Comparison of ENCODE assay signal across 8 cellular contexts in genomic region chr12:102062419-102062806, GRCh38. TPM values are rescaled to one million over a fixed set of nuclear protein-coding genes. Genes with fewer than 3 reads are reported as not detected.
DNase-seq lines count a peak whose midpoint lies in the region; ATAC-seq and TF ChIP-seq lines count a peak whose summit lies in the region.

No MANE protein-coding gene starts in this region.

- CTCF ChIA-PET in activated CD8-positive, alpha-beta T cell treated with anti-CD3 and anti-CD28 coated beads for 36 hours (lab: Charles Lee): no interaction called here

- H3K36me3 Mint-ChIP-seq in activated T-cell treated with anti-CD3 and anti-CD28 coated beads, Interleukin-2, amount 50 U/mL, for 4 hours (ENCODE audit: insufficient read depth): peaks cover 6% of the 10 kb centered on the region
- peaks cover 24% of the 10 kb centered on the region for H3K36me3 Mint-ChIP-seq in activated CD8-positive, alpha-beta T cell treated with anti-CD3 and anti-CD28 coated beads for 36 hours (ENCODE audit: low read depth)

- H3K4me1 ChIP-seq in iPS-20b (ENCODE audit: insufficient read depth, low read length) (no peaks in the 10 kb centered on the region), subcutaneous abdominal adipose tissue (ENCODE audit: control insufficient read depth in 5 of 5, insufficient read depth in 5 of 5, low read length in 5 of 5) (peaks cover 0 to 13% (median 12%) of the 10 kb centered on the region in 5 donors)

- H3K9me3 Mint-ChIP-seq in activated T-cell treated with anti-CD3 and anti-CD28 coated beads, Interleukin-2, amount 50 U/mL, for 4 hours: no peaks in the 10 kb centered on the region
- H3K9me3 Mint-ChIP-seq in activated CD8-positive, alpha-beta T cell treated with anti-CD3 and anti-CD28 coated beads for 36 hours: no peaks in the 10 kb centered on the region

- intact Hi-C loops in activated CD8-positive, alpha-beta T cell treated with anti-CD3 and anti-CD28 coated beads for 36 hours (cut with micrococcal nuclease): no loop called here

- POLR2A ChIA-PET in activated CD8-positive, alpha-beta T cell treated with anti-CD3 and anti-CD28 coated beads for 36 hours (lab: Charles Lee): interaction anchor here (0.9 kb wide), 1 partner anchor 10 kb away, joined by 3 read pairs; no protein-coding TSS in a partner anchor

- peak overlapping the region; percentile 94 for H3K4me3 Mint-ChIP-seq in activated T-cell treated with anti-CD3 and anti-CD28 coated beads, Interleukin-2, amount 50 U/mL, for 4 hours
- peak overlapping the region; percentile 88 for H3K4me3 Mint-ChIP-seq in activated CD8-positive, alpha-beta T cell treated with anti-CD3 and anti-CD28 coated beads for 36 hours

- peak overlapping the region; percentile 88 for H3K4me3 ChIP-seq in iPS-20b (ENCODE audit: low read length)
- H3K4me3 ChIP-seq in subcutaneous abdominal adipose tissue (ENCODE audit: low read depth in 1 of 5, low read length in 5 of 5): peak overlapping the region; percentile 66 to 99 (median 98)

- no peak overlapping the region for H3K9ac ChIP-seq in iPS-20b (ENCODE audit: low read depth, low read length)
- peak overlapping the region in 1 of 5 donors; percentile 96 for H3K9ac ChIP-seq in subcutaneous abdominal adipose tissue (ENCODE audit: low read length in 5 of 5)

- TF ChIP-seq CTCF in activated CD8-positive, alpha-beta T cell treated with anti-CD3 and anti-CD28 coated beads for 36 hours (IDR thresholded peaks at IDR 0.05): no peak

- H3K9me3 ChIP-seq in iPS-20b (ENCODE audit: insufficient read depth, low read depth, low read length) (no peaks in the 10 kb centered on the region), subcutaneous abdominal adipose tissue (ENCODE audit: control insufficient read depth in 5 of 5, low read length in 5 of 5) (no peaks in the 10 kb centered on the region)

- no peaks in the 10 kb centered on the region for H3K27me3 Mint-ChIP-seq in activated T-cell treated with anti-CD3 and anti-CD28 coated beads, Interleukin-2, amount 50 U/mL, for 4 hours (ENCODE audit: low read depth)
- H3K27me3 Mint-ChIP-seq in activated CD8-positive, alpha-beta T cell treated with anti-CD3 and anti-CD28 coated beads for 36 hours: peaks cover 2% of the 10 kb centered on the region

- peaks cover 38% of the 10 kb centered on the region for H3K4me1 Mint-ChIP-seq in activated T-cell treated with anti-CD3 and anti-CD28 coated beads, Interleukin-2, amount 50 U/mL, for 4 hours (ENCODE audit: low read depth)
- H3K4me1 Mint-ChIP-seq in activated CD8-positive, alpha-beta T cell treated with anti-CD3 and anti-CD28 coated beads for 36 hours (ENCODE audit: low read depth): peaks cover 30% of the 10 kb centered on the region

- ATAC-seq in activated T-cell treated with anti-CD3 and anti-CD28 coated beads, Interleukin-2, amount 50 U/mL, for 4 hours: no peak
- ATAC-seq in activated CD8-positive, alpha-beta T cell treated with anti-CD3 and anti-CD28 coated beads for 36 hours: no peak
- ATAC-seq in GM18870 (IDR thresholded peaks at IDR 0.05; ENCODE audit: unreplicated experiment) (no peak), HG03095 (IDR thresholded peaks at IDR 0.05; ENCODE audit: unreplicated experiment) (no peak)

- H3K36me3 ChIP-seq in iPS-20b (ENCODE audit: insufficient read depth, low read depth, low read length): no peaks in the 10 kb centered on the region
- peaks cover 0 to 3% (median 0%) of the 10 kb centered on the region in 5 donors for H3K36me3 ChIP-seq in subcutaneous abdominal adipose tissue (ENCODE audit: control insufficient read depth in 5 of 5, insufficient read depth in 5 of 5, low read length in 5 of 5)

- no peak overlapping the region for H3K27ac ChIP-seq in iPS-20b (ENCODE audit: low read length)
- H3K27ac ChIP-seq in subcutaneous abdominal adipose tissue (ENCODE audit: low read depth, low read length): no peak overlapping the region

- no peak for DNase-seq in activated T-cell treated with anti-CD3 and anti-CD28 coated beads, Interleukin-2, amount 50 U/mL, for 4 hours
- DNase-seq in activated T-cell treated with anti-CD3 and anti-CD28 coated beads, Interleukin-2, amount 50 U/mL, for 1 hour: no peak
- no peak for DNase-seq in activated CD8-positive, alpha-beta T cell treated with anti-CD3 and anti-CD28 coated beads for 36 hours
- no peak for DNase-seq in HK-2 (ENCODE audit: unreplicated experiment)

- peak overlapping the region; percentile 97 for H3K27ac Mint-ChIP-seq in activated CD8-positive, alpha-beta T cell treated with anti-CD3 and anti-CD28 coated beads for 36 hours

- no peaks in the 10 kb centered on the region for H3K27me3 ChIP-seq in iPS-20b (ENCODE audit: insufficient read depth, low read length)
- H3K27me3 ChIP-seq in subcutaneous abdominal adipose tissue (ENCODE audit: control insufficient read depth in 5 of 5, insufficient read depth in 4 of 5, low read length in 5 of 5): no peaks in the 10 kb centered on the region

RNA-seq across cellular contexts. Expression of gene WASHC3, which starts 0.6 kb away (rescaled TPM):
- 10 to 100 TPM; 18.8 to 24.9 (median 22.6) TPM for total RNA-seq in activated T-cell treated with anti-CD3 and anti-CD28 coated beads, Interleukin-2, amount 50 U/mL, for 4 hours
- 10 to 100 TPM; 30.7 to 32.3 TPM for total RNA-seq in activated CD8-positive, alpha-beta T cell treated with anti-CD3 and anti-CD28 coated beads for 36 hours

RNA-seq across cellular contexts. Expression of gene NUP37, which starts 57.5 kb away (rescaled TPM):
- total RNA-seq in activated T-cell treated with anti-CD3 and anti-CD28 coated beads, Interleukin-2, amount 50 U/mL, for 4 hours: 10 to 100 TPM; 46.5 to 64.5 (median 55.6) TPM
- 100 to 1,000 TPM in 1 of 2 experiments, 10 to 100 TPM in 1; 99.1 to 104 TPM for total RNA-seq in activated CD8-positive, alpha-beta T cell treated with anti-CD3 and anti-CD28 coated beads for 36 hours

RNA-seq across cellular contexts. Expression of gene PARPBP, which starts 57.6 kb away (rescaled TPM):
- 1 to 10 TPM; 6.0 to 8.9 (median 7.8) TPM for total RNA-seq in activated T-cell treated with anti-CD3 and anti-CD28 coated beads, Interleukin-2, amount 50 U/mL, for 4 hours
- total RNA-seq in activated CD8-positive, alpha-beta T cell treated with anti-CD3 and anti-CD28 coated beads for 36 hours: 10 to 100 TPM; 26.1 to 26.2 TPM
